In the genomic region with DNA sequence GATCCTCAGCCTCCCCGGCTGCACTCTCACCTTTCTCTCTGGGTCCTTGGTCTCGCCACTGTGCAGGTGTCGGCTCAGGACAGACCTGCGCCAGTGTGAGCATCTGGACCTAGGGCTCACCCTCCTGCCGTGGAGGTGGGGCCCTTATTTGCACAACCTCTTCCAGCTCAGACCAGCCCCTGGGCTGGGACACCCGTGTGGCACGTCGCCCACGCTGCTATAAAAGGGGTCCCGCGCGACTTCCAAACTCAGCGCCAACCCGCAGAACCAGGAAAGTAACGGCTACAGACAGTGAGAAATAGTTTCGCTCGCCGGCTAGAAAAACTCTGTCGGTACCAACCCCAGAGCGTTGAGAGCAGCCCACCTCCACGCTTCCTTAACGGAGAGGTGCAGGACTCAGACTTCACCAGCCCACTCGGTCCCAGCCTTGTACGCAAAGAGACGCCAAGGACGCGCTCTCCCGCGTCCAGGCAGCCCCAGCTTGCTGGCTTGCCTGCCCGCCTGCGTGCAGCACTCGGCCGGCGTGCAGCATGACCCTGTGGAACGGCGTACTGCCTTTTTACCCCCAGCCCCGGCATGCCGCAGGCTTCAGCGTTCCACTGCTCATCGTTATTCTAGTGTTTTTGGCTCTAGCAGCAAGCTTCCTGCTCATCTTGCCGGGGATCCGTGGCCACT, we compare ENCODE assay signal across 1 cellular context.
TF ChIP-seq lines count a peak whose summit lies in the region.

Gene DUOX2 (minus strand): TSS at position 97 of the 675 bp plus-strand sequence. CDS start 761 bp downstream, outside the sequence.
Gene DUOXA2 (plus strand): TSS at position 251 of the 675 bp plus-strand sequence. CDS start 280 bp downstream, at position 531.

TF ChIP-seq in GM12878, 131 proteins besides CTCF, POLR2A, EP300 and RAD21:
- TF ChIP-seq EED (IDR thresholded peaks at IDR 0.05; ENCODE audit: low read depth): no peak
- TF ChIP-seq NFXL1 (IDR thresholded peaks at IDR 0.05; ENCODE audit: borderline replicate concordance): no peak
- no peak for TF ChIP-seq BMI1 (IDR thresholded peaks at IDR 0.05; ENCODE audit: borderline replicate concordance)
- no peak for TF ChIP-seq ZBTB40 (IDR thresholded peaks at IDR 0.05; ENCODE audit: borderline replicate concordance)
- TF ChIP-seq ZNF24 (IDR thresholded peaks at IDR 0.05): no peak
- TF ChIP-seq CBX3 (IDR thresholded peaks at IDR 0.05; ENCODE audit: borderline replicate concordance, low read depth): no peak
- TF ChIP-seq TAF1 (IDR thresholded peaks at IDR 0.05; ENCODE audit: borderline replicate concordance, low read depth, low read length): no peak
- TF ChIP-seq BHLHE40 (IDR thresholded peaks at IDR 0.05; ENCODE audit: borderline replicate concordance in 1 of 2, low read depth in 2 of 2, low read length in 1 of 2): no peak
- TF ChIP-seq USF2 (IDR thresholded peaks at IDR 0.05; ENCODE audit: borderline replicate concordance, low read depth, low read length): no peak
- no peak for TF ChIP-seq ZBED1 (IDR thresholded peaks at IDR 0.05; ENCODE audit: borderline replicate concordance)
- no peak for TF ChIP-seq MXI1 (IDR thresholded peaks at IDR 0.05; ENCODE audit: low read depth, low read length)
- no peak for TF ChIP-seq MTA3 (IDR thresholded peaks at IDR 0.05; ENCODE audit: borderline replicate concordance, low read length)
- no peak for TF ChIP-seq ZBTB11 (CRISPR knock-in tag; IDR thresholded peaks at IDR 0.05)
- no peak for TF ChIP-seq SUZ12 (IDR thresholded peaks at IDR 0.05; ENCODE audit: unreplicated experiment)
- TF ChIP-seq HCFC1 (IDR thresholded peaks at IDR 0.05; ENCODE audit: low read length): no peak
- no peak for TF ChIP-seq ATF2 (IDR thresholded peaks at IDR 0.05; ENCODE audit: low read length)
- no peak for TF ChIP-seq POLR2AphosphoS2 (IDR thresholded peaks at IDR 0.05; ENCODE audit: low read depth, low read length)
- no peak for TF ChIP-seq YY1 (IDR thresholded peaks at IDR 0.05; ENCODE audit: low read depth, low read length)
TF ChIP-seq in GM12878: peak in this region for 0.
